8 cellular contexts compared by ENCODE assay signal in the genomic region with DNA sequence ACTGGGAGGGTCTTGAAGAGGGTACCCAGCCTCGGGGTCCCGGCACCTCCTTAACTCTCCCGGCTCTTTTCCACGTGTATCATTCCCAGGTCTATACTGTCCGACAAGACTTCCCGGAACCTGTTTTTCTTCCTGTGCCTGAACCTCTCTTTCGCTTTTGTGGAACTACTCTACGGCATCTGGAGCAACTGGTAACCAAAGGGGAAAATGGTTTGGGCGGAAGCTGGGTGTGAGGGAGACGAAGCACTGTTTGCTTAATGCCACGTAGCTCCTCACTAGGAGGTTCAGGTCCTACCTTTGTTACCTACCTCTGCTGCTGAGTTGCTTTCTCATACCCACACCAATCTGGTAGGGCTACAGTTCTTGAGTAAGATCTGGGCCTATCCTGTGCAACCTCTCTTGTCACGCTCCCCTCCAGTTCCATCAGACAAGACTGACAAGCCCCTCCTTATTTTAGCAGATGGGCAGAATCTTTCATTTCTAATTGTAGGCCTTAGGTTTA. TPM values are rescaled to one million over a fixed set of nuclear protein-coding genes. Genes with fewer than 3 reads are reported as not detected.
DNase-seq lines count a peak whose midpoint lies in the region; ATAC-seq and TF ChIP-seq lines count a peak whose summit lies in the region.

No MANE protein-coding gene starts in this region.

- H3K4me1 Mint-ChIP-seq in WTC11 = peaks cover 25% of the 10 kb centered on the region

- TF ChIP-seq RAD21 in liver (IDR thresholded peaks at IDR 0.05) = no peak

- peak overlapping the region; percentile 86 to 97 for H3K9ac ChIP-seq in liver (ENCODE audit: low read depth in 1 of 2, low read length in 2 of 2)

- WGBS in liver = 3% methylated on average over 12 of the region's 12 CpGs

- H3K27ac Mint-ChIP-seq in WTC11 = peak overlapping the region; percentile 98

- DNase-seq in NCI-H1417 (lab: John Stamatoyannopoulos, UW) (peak in 2 of 3 experiments; percentile 60 to 64), NCI-H1417 treated with DMSO at 0.1 percent for 48 hours (lab: John Stamatoyannopoulos, UW) (no peak), NCI-H1105 treated with DMSO at 0.1 percent for 48 hours (lab: John Stamatoyannopoulos, UW) (peak; percentile 31), WTC11 (ENCODE audit: low spot score) (no peak)
- peak; percentile 80 for DNase-seq in central memory CD4-positive, alpha-beta T cell
- DNase-seq in stimulated activated CD4-positive, alpha-beta T cell treated with anti-CD3 and anti-CD28 coated beads, TNF-alpha, amount 100 ng/mL, for 48 hours (ENCODE audit: low read depth in 3 of 3) = peak; percentile 13 to 49 (median 37)

- CTCF ChIA-PET in WTC11 (lab: Charles Lee) = no interaction called here

- TF ChIP-seq CTCF in WTC11 (IDR thresholded peaks at IDR 0.05) = no peak
- TF ChIP-seq CTCF in liver (IDR thresholded peaks at IDR 0.05; ENCODE audit: low read depth, low read length, missing input control) = no peak

- no peaks in the 10 kb centered on the region for H3K27me3 Mint-ChIP-seq in WTC11 (ENCODE audit: low read depth)

- no peaks in the 10 kb centered on the region for H3K27me3 ChIP-seq in liver (ENCODE audit: control insufficient read depth in 4 of 4, insufficient read depth in 4 of 4, low read length in 3 of 4)

- peaks cover 38% of the 10 kb centered on the region for H3K36me3 Mint-ChIP-seq in WTC11

- peak overlapping the region; percentile 100 for H3K4me3 Mint-ChIP-seq in WTC11

- POLR2A ChIA-PET in WTC11 (lab: Charles Lee) = no interaction called here

- peak overlapping the region; percentile 71 to 99 (median 91) for H3K4me3 ChIP-seq in liver (ENCODE audit: low read depth in 1 of 3, low read length in 3 of 3)

- H3K36me3 ChIP-seq in liver (ENCODE audit: control insufficient read depth in 4 of 4, insufficient read depth in 3 of 4, low read depth in 1 of 4, low read length in 3 of 4) = peaks cover 0 to 10% (median 7%) of the 10 kb centered on the region in 4 donors

- ATAC-seq in HG02588 (IDR thresholded peaks at IDR 0.05; ENCODE audit: unreplicated experiment) = peak; percentile 24
- ATAC-seq in WTC11 = peak; percentile 11

- H3K9me3 ChIP-seq in liver (ENCODE audit: control insufficient read depth in 4 of 4, low read length in 3 of 4) = no peaks in the 10 kb centered on the region

- H3K9me3 Mint-ChIP-seq in WTC11 = peaks cover 10% of the 10 kb centered on the region

- peak overlapping the region; percentile 97 to 98 for H3K27ac ChIP-seq in liver (ENCODE audit: low read depth in 1 of 2, low read length in 2 of 2)

- peaks cover 0 to 17% (median 12%) of the 10 kb centered on the region in 4 donors for H3K4me1 ChIP-seq in liver (ENCODE audit: control insufficient read depth in 4 of 4, insufficient read depth in 4 of 4, low read length in 3 of 4)

TF ChIP-seq in WTC11, 78 proteins besides CTCF, POLR2A, EP300 and RAD21:
- TF ChIP-seq, protein P1, sequence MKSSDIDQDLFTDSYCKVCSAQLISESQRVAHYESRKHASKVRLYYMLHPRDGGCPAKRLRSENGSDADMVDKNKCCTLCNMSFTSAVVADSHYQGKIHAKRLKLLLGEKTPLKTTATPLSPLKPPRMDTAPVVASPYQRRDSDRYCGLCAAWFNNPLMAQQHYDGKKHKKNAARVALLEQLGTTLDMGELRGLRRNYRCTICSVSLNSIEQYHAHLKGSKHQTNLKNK (CRISPR knock-in tag; IDR thresholded peaks at IDR 0.05) = no peak
- TF ChIP-seq, protein P2, sequence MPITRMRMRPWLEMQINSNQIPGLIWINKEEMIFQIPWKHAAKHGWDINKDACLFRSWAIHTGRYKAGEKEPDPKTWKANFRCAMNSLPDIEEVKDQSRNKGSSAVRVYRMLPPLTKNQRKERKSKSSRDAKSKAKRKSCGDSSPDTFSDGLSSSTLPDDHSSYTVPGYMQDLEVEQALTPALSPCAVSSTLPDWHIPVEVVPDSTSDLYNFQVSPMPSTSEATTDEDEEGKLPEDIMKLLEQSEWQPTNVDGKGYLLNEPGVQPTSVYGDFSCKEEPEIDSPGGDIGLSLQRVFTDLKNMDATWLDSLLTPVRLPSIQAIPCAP (CRISPR knock-in tag; IDR thresholded peaks at IDR 0.05) = no peak
- TF ChIP-seq ZNF416 (CRISPR knock-in tag; IDR thresholded peaks at IDR 0.05) (no peak), GABPB1 (CRISPR knock-in tag; IDR thresholded peaks at IDR 0.05) (no peak), TCF7 (CRISPR knock-in tag; IDR thresholded peaks at IDR 0.05; ENCODE audit: low read depth) (no peak), ZNF396 (CRISPR knock-in tag; IDR thresholded peaks at IDR 0.05; ENCODE audit: borderline replicate concordance) (no peak), CBFB (CRISPR knock-in tag; IDR thresholded peaks at IDR 0.05; ENCODE audit: low read depth) (no peak), CREB1 (CRISPR knock-in tag; IDR thresholded peaks at IDR 0.05) (no peak), ZBTB21 (CRISPR knock-in tag; IDR thresholded peaks at IDR 0.05; ENCODE audit: borderline replicate concordance) (no peak), ZNF232 (CRISPR knock-in tag; IDR thresholded peaks at IDR 0.05) (no peak)

TF ChIP-seq in liver, 16 proteins besides CTCF, POLR2A, EP300 and RAD21:
- TF ChIP-seq FOXA1 (IDR thresholded peaks at IDR 0.05) (no peak), SP1 (IDR thresholded peaks at IDR 0.05) (no peak), HNF4A (conservative IDR thresholded peaks at IDR 0.05) (no peak), GABPA (IDR thresholded peaks at IDR 0.05 in 1 of 2, conservative IDR thresholded peaks at IDR 0.05 in 1 of 2) (no peak), NR2F2 (IDR thresholded peaks at IDR 0.05) (no peak), JUND (IDR thresholded peaks at IDR 0.05) (no peak), ZBTB33 (IDR thresholded peaks at IDR 0.05) (no peak), YY1 (IDR thresholded peaks at IDR 0.05) (no peak), RXRA (IDR thresholded peaks at IDR 0.05) (no peak), HNF4G (IDR thresholded peaks at IDR 0.05) (no peak), TAF1 (conservative IDR thresholded peaks at IDR 0.05) (no peak), ATF3 (IDR thresholded peaks at IDR 0.05) (no peak)
- TF ChIP-seq, protein P3, sequence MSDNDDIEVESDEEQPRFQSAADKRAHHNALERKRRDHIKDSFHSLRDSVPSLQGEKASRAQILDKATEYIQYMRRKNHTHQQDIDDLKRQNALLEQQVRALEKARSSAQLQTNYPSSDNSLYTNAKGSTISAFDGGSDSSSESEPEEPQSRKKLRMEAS (IDR thresholded peaks at IDR 0.05) = no peak
- TF ChIP-seq, protein P4, sequence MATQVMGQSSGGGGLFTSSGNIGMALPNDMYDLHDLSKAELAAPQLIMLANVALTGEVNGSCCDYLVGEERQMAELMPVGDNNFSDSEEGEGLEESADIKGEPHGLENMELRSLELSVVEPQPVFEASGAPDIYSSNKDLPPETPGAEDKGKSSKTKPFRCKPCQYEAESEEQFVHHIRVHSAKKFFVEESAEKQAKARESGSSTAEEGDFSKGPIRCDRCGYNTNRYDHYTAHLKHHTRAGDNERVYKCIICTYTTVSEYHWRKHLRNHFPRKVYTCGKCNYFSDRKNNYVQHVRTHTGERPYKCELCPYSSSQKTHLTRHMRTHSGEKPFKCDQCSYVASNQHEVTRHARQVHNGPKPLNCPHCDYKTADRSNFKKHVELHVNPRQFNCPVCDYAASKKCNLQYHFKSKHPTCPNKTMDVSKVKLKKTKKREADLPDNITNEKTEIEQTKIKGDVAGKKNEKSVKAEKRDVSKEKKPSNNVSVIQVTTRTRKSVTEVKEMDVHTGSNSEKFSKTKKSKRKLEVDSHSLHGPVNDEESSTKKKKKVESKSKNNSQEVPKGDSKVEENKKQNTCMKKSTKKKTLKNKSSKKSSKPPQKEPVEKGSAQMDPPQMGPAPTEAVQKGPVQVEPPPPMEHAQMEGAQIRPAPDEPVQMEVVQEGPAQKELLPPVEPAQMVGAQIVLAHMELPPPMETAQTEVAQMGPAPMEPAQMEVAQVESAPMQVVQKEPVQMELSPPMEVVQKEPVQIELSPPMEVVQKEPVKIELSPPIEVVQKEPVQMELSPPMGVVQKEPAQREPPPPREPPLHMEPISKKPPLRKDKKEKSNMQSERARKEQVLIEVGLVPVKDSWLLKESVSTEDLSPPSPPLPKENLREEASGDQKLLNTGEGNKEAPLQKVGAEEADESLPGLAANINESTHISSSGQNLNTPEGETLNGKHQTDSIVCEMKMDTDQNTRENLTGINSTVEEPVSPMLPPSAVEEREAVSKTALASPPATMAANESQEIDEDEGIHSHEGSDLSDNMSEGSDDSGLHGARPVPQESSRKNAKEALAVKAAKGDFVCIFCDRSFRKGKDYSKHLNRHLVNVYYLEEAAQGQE (IDR thresholded peaks at IDR 0.05) = no peak
TF ChIP-seq in liver: peak in this region for 0.

RNA-seq across cellular contexts. Expression of gene SLC30A7, which starts 0.6 kb away (rescaled TPM):
- total RNA-seq in WTC11 (2021) (17.2 to 20.7 TPM (median 18.6 TPM) in 3 replicates), liver (10 to 100 TPM; 12.6 to 38.9 TPM)
- polyA plus RNA-seq in liver = 1 to 10 TPM; 6.0 to 9.1 TPM

RNA-seq across cellular contexts. Expression of gene EXTL2, which starts 1.9 kb away (rescaled TPM):
- total RNA-seq in WTC11 (2021) = 36.4 to 41.0 TPM (median 37.8 TPM) in 3 replicates
- 1 to 10 TPM; 7.5 to 7.6 TPM for total RNA-seq in liver
- polyA plus RNA-seq in liver = 1 to 10 TPM; 3.6 to 8.7 TPM

Comparison
In these comparisons a context has a peak if more than half of its experiments do, and no peak if none do; other contexts are left out.
1. DNase-seq: peak in NCI-H1417 (2 of 3), NCI-H1105 treated with DMSO at 0.1 percent for 48 hours (single experiment), central memory CD4-positive, alpha-beta T cell (single experiment) and stimulated activated CD4-positive, alpha-beta T cell treated with anti-CD3 and anti-CD28 coated beads, TNF-alpha, amount 100 ng/mL, for 48 hours (3 of 3); none in NCI-H1417 treated with DMSO at 0.1 percent for 48 hours (single experiment) and WTC11 (single experiment).